16 cellular contexts compared by ENCODE assay signal in the genomic region with DNA sequence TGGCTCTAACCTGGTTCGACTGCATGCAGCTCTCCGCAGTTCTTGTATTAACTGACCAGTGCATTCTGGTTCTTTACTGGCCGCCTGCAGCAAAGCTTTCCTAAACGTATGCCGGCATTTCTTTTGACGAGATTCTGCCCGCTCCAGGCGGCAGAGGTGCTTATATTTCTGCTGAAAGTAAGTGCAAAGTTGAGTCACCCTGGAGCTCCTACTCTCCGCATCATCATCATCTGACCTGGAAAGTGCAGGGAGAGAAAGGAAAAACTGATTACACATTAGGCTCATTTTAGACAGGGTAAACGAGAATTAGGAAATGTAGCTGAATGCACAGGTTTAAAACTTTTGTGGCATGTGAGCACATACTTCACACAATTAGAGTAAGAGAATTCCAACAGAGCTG. TPM values are rescaled to one million over a fixed set of nuclear protein-coding genes. Genes with fewer than 3 reads are reported as not detected.
DNase-seq lines count a peak whose midpoint lies in the region; ATAC-seq and TF ChIP-seq lines count a peak whose summit lies in the region.
"Had no signal": no experiment of that assay in that cellular context is flagged by ENCODE, and none has a peak within 500 bp of the region (broad histone marks: within the 10 kb centered on the region; RNA-seq: fewer than 3 reads in every experiment).

No MANE protein-coding gene starts in this region.

- no peaks in the 10 kb centered on the region for H3K27me3 Mint-ChIP-seq in activated CD8-positive, alpha-beta T cell treated with anti-CD3 and anti-CD28 coated beads for 36 hours
- H3K27me3 Mint-ChIP-seq in activated CD8-positive, alpha-beta T cell treated with anti-CD3 and anti-CD28 coated beads, Interleukin-2, amount 10 ng/mL, durations not matched to agents 7 days and 5 days (ENCODE audit: low read depth): no peaks in the 10 kb centered on the region
- H3K27me3 Mint-ChIP-seq in HFFc6 (ENCODE audit: insufficient read depth): no peaks in the 10 kb centered on the region

- intact Hi-C loops in activated CD8-positive, alpha-beta T cell treated with anti-CD3 and anti-CD28 coated beads for 36 hours (cut with micrococcal nuclease): no loop called here
- intact Hi-C loops in left ventricle myocardium superior (cut with micrococcal nuclease): no loop called here

- CTCF ChIA-PET in activated CD8-positive, alpha-beta T cell treated with anti-CD3 and anti-CD28 coated beads for 36 hours (lab: Charles Lee): no interaction called here
- CTCF ChIA-PET in activated CD8-positive, alpha-beta T cell treated with anti-CD3 and anti-CD28 coated beads, Interleukin-2, amount 10 ng/mL, durations not matched to agents 7 days and 5 days (lab: Charles Lee): no interaction called here

- H3K4me3 Mint-ChIP-seq in activated CD8-positive, alpha-beta T cell treated with anti-CD3 and anti-CD28 coated beads for 36 hours: no peak overlapping the region
- no peak overlapping the region for H3K4me3 Mint-ChIP-seq in activated CD8-positive, alpha-beta T cell treated with anti-CD3 and anti-CD28 coated beads, Interleukin-2, amount 10 ng/mL, durations not matched to agents 7 days and 5 days
- no peak overlapping the region for H3K4me3 Mint-ChIP-seq in HFFc6
- H3K4me3 Mint-ChIP-seq: CD14-positive monocyte had no signal

- peaks cover 36% of the 10 kb centered on the region for H3K4me1 Mint-ChIP-seq in activated CD8-positive, alpha-beta T cell treated with anti-CD3 and anti-CD28 coated beads for 36 hours (ENCODE audit: low read depth)
- H3K4me1 Mint-ChIP-seq in activated CD8-positive, alpha-beta T cell treated with anti-CD3 and anti-CD28 coated beads, Interleukin-2, amount 10 ng/mL, durations not matched to agents 7 days and 5 days (ENCODE audit: low read depth): peaks cover 21% of the 10 kb centered on the region
- H3K4me1 Mint-ChIP-seq in HFFc6 (ENCODE audit: low read depth): peaks cover 30% of the 10 kb centered on the region

- peaks cover 14% of the 10 kb centered on the region for H3K9me3 Mint-ChIP-seq in activated CD8-positive, alpha-beta T cell treated with anti-CD3 and anti-CD28 coated beads for 36 hours
- H3K9me3 Mint-ChIP-seq in activated CD8-positive, alpha-beta T cell treated with anti-CD3 and anti-CD28 coated beads, Interleukin-2, amount 10 ng/mL, durations not matched to agents 7 days and 5 days (ENCODE audit: insufficient read depth): peaks cover 12% of the 10 kb centered on the region
- no peaks in the 10 kb centered on the region for H3K9me3 Mint-ChIP-seq in HFFc6

- no peak for TF ChIP-seq CTCF in activated CD8-positive, alpha-beta T cell treated with anti-CD3 and anti-CD28 coated beads for 36 hours (IDR thresholded peaks at IDR 0.05)
- TF ChIP-seq CTCF in HFFc6 (IDR thresholded peaks at IDR 0.05): no peak

- POLR2A ChIA-PET in activated CD8-positive, alpha-beta T cell treated with anti-CD3 and anti-CD28 coated beads for 36 hours (lab: Charles Lee): interaction anchor here (1.6 kb wide), 1 partner anchor 58 kb away, joined by 3 read pairs; a partner anchor contains a TSS
- POLR2A ChIA-PET in activated CD8-positive, alpha-beta T cell treated with anti-CD3 and anti-CD28 coated beads, Interleukin-2, amount 10 ng/mL, durations not matched to agents 7 days and 5 days (lab: Charles Lee): no interaction called here

- peaks cover 41% of the 10 kb centered on the region for H3K36me3 Mint-ChIP-seq in activated CD8-positive, alpha-beta T cell treated with anti-CD3 and anti-CD28 coated beads for 36 hours (ENCODE audit: low read depth)
- peaks cover 40% of the 10 kb centered on the region for H3K36me3 Mint-ChIP-seq in activated CD8-positive, alpha-beta T cell treated with anti-CD3 and anti-CD28 coated beads, Interleukin-2, amount 10 ng/mL, durations not matched to agents 7 days and 5 days (ENCODE audit: low read depth)
- H3K36me3 Mint-ChIP-seq in HFFc6 (ENCODE audit: low read depth): peaks cover 34% of the 10 kb centered on the region

- no peak for ATAC-seq in activated CD8-positive, alpha-beta T cell treated with anti-CD3 and anti-CD28 coated beads for 36 hours
- no peak for ATAC-seq in activated CD8-positive, alpha-beta T cell treated with anti-CD3 and anti-CD28 coated beads, Interleukin-2, amount 10 ng/mL, durations not matched to agents 7 days and 5 days
- ATAC-seq in HG02759 (IDR thresholded peaks at IDR 0.05; ENCODE audit: unreplicated experiment) (no peak), left ventricle myocardium superior (no peak)

- peak overlapping the region; percentile 23 for H3K27ac Mint-ChIP-seq in activated CD8-positive, alpha-beta T cell treated with anti-CD3 and anti-CD28 coated beads for 36 hours
- no peak overlapping the region for H3K27ac Mint-ChIP-seq in activated CD8-positive, alpha-beta T cell treated with anti-CD3 and anti-CD28 coated beads, Interleukin-2, amount 10 ng/mL, durations not matched to agents 7 days and 5 days
- H3K27ac Mint-ChIP-seq in HFFc6: no peak overlapping the region

- DNase-seq in activated CD8-positive, alpha-beta T cell treated with anti-CD3 and anti-CD28 coated beads for 36 hours: no peak
- no peak for DNase-seq in activated CD8-positive, alpha-beta T cell treated with anti-CD3 and anti-CD28 coated beads, Interleukin-2, amount 10 ng/mL, durations not matched to agents 7 days and 5 days
- peak; percentile 6 for DNase-seq in astrocyte of the hippocampus (ENCODE audit: low read depth, low spot score)
- DNase-seq in kidney tubule cell (ENCODE audit: low spot score): peak; percentile 51
- DNase-seq in renal cortical epithelial cell (ENCODE audit: low read depth): peak; percentile 69
- no peak for DNase-seq in HFFc6
- no peak for DNase-seq in left ventricle myocardium superior
- DNase-seq: GOT3, NCI-H1417, NCI-H1930, NCI-H226, NCI-H524 treated with DMSO at 0.1 percent for 48 hours, PC-9, SIG-M5 had no signal

RNA-seq across cellular contexts. Expression of a gene that starts 57.9 kb away (rescaled TPM):
- 10 to 100 TPM; 15.9 to 16.7 TPM for total RNA-seq in activated CD8-positive, alpha-beta T cell treated with anti-CD3 and anti-CD28 coated beads for 36 hours
- total RNA-seq in activated CD8-positive, alpha-beta T cell treated with anti-CD3 and anti-CD28 coated beads, Interleukin-2, amount 10 ng/mL, durations not matched to agents 7 days and 5 days: 10 to 100 TPM; 24.4 to 24.6 TPM
- total RNA-seq in renal cortical epithelial cell (7.5 and 15.3 TPM in 2 replicates), left ventricle myocardium superior (13.1 TPM)
- 10 to 100 TPM; 11.3 to 13.1 (median 12.0) TPM for total RNA-seq in HFFc6 (2021; fragmentation: NEBNext Ultra II Directional; extraction: Animal tissue kit (Norgen Biotek cat#: 25700))

Comparison
In these comparisons a context has a peak if more than half of its experiments do, and no peak if none do; other contexts are left out.
1. DNase-seq: peak in astrocyte of the hippocampus (single experiment), kidney tubule cell (single experiment) and renal cortical epithelial cell (single experiment); none in activated CD8-positive, alpha-beta T cell treated with anti-CD3 and anti-CD28 coated beads for 36 hours (single experiment), activated CD8-positive, alpha-beta T cell treated with anti-CD3 and anti-CD28 coated beads, Interleukin-2, amount 10 ng/mL, durations not matched to agents 7 days and 5 days (single experiment), HFFc6 (single experiment) and left ventricle myocardium superior (single experiment).